Comparison of ENCODE assay signal across 1 cellular context in genomic region chr3:23728651-23729117, GRCh38.
TF ChIP-seq lines count a peak whose summit lies in the region.

No MANE protein-coding gene starts in this region.

TF ChIP-seq in WTC11, 78 proteins besides CTCF, POLR2A, EP300 and RAD21 (continued from another document):
- TF ChIP-seq ZNF512 (CRISPR knock-in tag; IDR thresholded peaks at IDR 0.05; ENCODE audit: borderline replicate concordance) = no peak
- TF ChIP-seq JAZF1 (CRISPR knock-in tag; IDR thresholded peaks at IDR 0.05) = no peak
- TF ChIP-seq ZNF138 (CRISPR knock-in tag; conservative IDR thresholded peaks at IDR 0.05) = no peak
- TF ChIP-seq, protein P1, sequence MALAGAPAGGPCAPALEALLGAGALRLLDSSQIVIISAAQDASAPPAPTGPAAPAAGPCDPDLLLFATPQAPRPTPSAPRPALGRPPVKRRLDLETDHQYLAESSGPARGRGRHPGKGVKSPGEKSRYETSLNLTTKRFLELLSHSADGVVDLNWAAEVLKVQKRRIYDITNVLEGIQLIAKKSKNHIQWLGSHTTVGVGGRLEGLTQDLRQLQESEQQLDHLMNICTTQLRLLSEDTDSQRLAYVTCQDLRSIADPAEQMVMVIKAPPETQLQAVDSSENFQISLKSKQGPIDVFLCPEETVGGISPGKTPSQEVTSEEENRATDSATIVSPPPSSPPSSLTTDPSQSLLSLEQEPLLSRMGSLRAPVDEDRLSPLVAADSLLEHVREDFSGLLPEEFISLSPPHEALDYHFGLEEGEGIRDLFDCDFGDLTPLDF (CRISPR knock-in tag; IDR thresholded peaks at IDR 0.05) = no peak
- TF ChIP-seq MLX (CRISPR knock-in tag; IDR thresholded peaks at IDR 0.05) = no peak
- TF ChIP-seq PRRX2 (CRISPR knock-in tag; IDR thresholded peaks at IDR 0.05) = no peak
- no peak for TF ChIP-seq FOXJ3 (CRISPR knock-in tag; IDR thresholded peaks at IDR 0.05; ENCODE audit: borderline replicate concordance)
- no peak for TF ChIP-seq ZNF232 (CRISPR knock-in tag; IDR thresholded peaks at IDR 0.05)
- no peak for TF ChIP-seq HMGA2 (CRISPR knock-in tag; IDR thresholded peaks at IDR 0.05)
- TF ChIP-seq SMAD4 (CRISPR knock-in tag; IDR thresholded peaks at IDR 0.05) = no peak
- no peak for TF ChIP-seq NR1H2 (CRISPR knock-in tag; IDR thresholded peaks at IDR 0.05)
- TF ChIP-seq, protein P2, sequence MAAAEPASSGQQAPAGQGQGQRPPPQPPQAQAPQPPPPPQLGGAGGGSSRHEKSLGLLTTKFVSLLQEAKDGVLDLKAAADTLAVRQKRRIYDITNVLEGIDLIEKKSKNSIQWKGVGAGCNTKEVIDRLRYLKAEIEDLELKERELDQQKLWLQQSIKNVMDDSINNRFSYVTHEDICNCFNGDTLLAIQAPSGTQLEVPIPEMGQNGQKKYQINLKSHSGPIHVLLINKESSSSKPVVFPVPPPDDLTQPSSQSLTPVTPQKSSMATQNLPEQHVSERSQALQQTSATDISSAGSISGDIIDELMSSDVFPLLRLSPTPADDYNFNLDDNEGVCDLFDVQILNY (CRISPR knock-in tag; IDR thresholded peaks at IDR 0.05) = no peak
